In genomic region chr19:4324228-4324627, GRCh38 we compare ENCODE assay signal across 9 cellular contexts. TPM values are rescaled to one million over a fixed set of nuclear protein-coding genes. Genes with fewer than 3 reads are reported as not detected.
"Had no signal": no experiment of that assay in that cellular context is flagged by ENCODE, and none has a peak within 500 bp of the region (broad histone marks: within the 10 kb centered on the region; RNA-seq: fewer than 3 reads in every experiment).

No MANE protein-coding gene starts in this region.

- DNase-seq: HFFc6 had no signal

- H3K27ac ChIP-seq: HL-60 had no signal

- H3K4me3 Mint-ChIP-seq: GM23338, HFFc6 had no signal

- H3K36me3 ChIP-seq: HAP-1 had no signal

- H3K36me3 Mint-ChIP-seq: IgD-negative memory B cell had no signal

- H3K9me3 Mint-ChIP-seq: IgD-negative memory B cell had no signal

- H3K27ac Mint-ChIP-seq: GM23338, HFFc6 had no signal

- H2AFZ ChIP-seq: GM23338 had no signal

- H3K4me3 ChIP-seq: GM23338, HAP-1 had no signal

- H3K9me3 ChIP-seq: HAP-1 had no signal

- H3K4me2 ChIP-seq: GM23338 had no signal

- ATAC-seq: GM23338, HCT116, HepG2 had no signal

RNA-seq across cellular contexts. Expression of gene TMIGD2, which starts 22.0 kb away (rescaled TPM):
- total RNA-seq: H4, HFFc6, HT1080 had no signal

RNA-seq across cellular contexts. Expression of gene SHD, which starts 45.2 kb away (rescaled TPM):
- total RNA-seq: H4, HFFc6, HT1080 had no signal
